In the genomic region with DNA sequence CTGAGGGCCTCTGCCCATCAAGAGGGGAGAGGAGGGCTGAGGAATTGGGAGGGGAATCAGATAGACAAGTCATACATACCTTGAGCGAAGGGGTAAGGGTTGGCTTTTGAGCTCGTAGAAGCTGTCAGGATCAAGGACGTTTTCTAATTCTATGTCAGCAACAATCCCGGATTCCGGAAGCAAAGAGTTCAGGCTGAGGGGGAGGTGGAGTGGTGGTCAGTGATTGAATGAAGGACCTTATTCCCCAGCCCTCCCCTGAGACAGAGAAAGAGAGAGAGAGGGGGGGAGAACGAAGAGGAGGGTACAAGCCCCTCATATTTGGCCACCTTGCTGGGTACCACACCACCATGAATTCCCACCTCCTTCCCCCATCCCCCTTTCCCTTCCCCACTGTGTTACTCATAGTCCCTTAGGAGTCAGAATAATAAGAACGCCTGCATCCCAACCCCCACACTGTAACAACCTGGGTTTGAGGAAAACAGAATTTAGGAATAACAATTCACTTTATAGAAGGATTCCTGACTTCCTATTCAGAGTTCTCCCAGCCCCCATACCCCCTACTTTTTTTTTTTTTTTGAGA, we compare ENCODE assay signal across 2 cellular contexts.
TF ChIP-seq lines count a peak whose summit lies in the region.

No MANE protein-coding gene starts in this region.

TF ChIP-seq in GM23338, 12 proteins besides CTCF, POLR2A, EP300 and RAD21 (continued from another document):
- TF ChIP-seq ZNF331 (CRISPR knock-in tag; IDR thresholded peaks at IDR 0.05; ENCODE audit: low read depth) (no peak), ZNF114 (CRISPR knock-in tag; IDR thresholded peaks at IDR 0.05) (no peak), EZH2phosphoT487 (IDR thresholded peaks at IDR 0.05; ENCODE audit: unreplicated experiment) (no peak), POLR2AphosphoS5 (IDR thresholded peaks at IDR 0.05; ENCODE audit: low read depth) (no peak)
- TF ChIP-seq, protein P1, sequence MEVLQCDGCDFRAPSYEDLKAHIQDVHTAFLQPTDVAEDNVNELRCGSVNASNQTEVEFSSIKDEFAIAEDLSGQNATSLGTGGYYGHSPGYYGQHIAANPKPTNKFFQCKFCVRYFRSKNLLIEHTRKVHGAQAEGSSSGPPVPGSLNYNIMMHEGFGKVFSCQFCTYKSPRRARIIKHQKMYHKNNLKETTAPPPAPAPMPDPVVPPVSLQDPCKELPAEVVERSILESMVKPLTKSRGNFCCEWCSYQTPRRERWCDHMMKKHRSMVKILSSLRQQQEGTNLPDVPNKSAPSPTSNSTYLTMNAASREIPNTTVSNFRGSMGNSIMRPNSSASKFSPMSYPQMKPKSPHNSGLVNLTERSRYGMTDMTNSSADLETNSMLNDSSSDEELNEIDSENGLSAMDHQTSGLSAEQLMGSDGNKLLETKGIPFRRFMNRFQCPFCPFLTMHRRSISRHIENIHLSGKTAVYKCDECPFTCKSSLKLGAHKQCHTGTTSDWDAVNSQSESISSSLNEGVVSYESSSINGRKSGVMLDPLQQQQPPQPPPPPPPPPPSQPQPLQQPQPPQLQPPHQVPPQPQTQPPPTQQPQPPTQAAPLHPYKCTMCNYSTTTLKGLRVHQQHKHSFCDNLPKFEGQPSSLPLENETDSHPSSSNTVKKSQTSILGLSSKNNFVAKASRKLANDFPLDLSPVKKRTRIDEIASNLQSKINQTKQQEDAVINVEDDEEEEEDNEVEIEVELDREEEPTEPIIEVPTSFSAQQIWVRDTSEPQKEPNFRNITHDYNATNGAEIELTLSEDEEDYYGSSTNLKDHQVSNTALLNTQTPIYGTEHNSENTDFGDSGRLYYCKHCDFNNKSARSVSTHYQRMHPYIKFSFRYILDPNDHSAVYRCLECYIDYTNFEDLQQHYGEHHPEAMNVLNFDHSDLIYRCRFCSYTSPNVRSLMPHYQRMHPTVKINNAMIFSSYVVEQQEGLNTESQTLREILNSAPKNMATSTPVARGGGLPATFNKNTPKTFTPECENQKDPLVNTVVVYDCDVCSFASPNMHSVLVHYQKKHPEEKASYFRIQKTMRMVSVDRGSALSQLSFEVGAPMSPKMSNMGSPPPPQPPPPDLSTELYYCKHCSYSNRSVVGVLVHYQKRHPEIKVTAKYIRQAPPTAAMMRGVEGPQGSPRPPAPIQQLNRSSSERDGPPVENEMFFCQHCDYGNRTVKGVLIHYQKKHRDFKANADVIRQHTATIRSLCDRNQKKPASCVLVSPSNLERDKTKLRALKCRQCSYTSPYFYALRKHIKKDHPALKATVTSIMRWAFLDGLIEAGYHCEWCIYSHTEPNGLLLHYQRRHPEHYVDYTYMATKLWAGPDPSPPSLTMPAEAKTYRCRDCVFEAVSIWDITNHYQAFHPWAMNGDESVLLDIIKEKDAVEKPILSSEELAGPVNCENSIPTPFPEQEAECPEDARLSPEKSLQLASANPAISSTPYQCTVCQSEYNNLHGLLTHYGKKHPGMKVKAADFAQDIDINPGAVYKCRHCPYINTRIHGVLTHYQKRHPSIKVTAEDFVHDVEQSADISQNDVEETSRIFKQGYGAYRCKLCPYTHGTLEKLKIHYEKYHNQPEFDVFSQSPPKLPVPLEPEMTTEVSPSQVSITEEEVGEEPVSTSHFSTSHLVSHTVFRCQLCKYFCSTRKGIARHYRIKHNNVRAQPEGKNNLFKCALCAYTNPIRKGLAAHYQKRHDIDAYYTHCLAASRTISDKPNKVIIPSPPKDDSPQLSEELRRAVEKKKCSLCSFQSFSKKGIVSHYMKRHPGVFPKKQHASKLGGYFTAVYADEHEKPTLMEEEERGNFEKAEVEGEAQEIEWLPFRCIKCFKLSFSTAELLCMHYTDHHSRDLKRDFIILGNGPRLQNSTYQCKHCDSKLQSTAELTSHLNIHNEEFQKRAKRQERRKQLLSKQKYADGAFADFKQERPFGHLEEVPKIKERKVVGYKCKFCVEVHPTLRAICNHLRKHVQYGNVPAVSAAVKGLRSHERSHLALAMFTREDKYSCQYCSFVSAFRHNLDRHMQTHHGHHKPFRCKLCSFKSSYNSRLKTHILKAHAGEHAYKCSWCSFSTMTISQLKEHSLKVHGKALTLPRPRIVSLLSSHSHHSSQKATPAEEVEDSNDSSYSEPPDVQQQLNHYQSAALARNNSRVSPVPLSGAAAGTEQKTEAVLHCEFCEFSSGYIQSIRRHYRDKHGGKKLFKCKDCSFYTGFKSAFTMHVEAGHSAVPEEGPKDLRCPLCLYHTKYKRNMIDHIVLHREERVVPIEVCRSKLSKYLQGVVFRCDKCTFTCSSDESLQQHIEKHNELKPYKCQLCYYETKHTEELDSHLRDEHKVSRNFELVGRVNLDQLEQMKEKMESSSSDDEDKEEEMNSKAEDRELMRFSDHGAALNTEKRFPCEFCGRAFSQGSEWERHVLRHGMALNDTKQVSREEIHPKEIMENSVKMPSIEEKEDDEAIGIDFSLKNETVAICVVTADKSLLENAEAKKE (CRISPR knock-in tag; IDR thresholded peaks at IDR 0.05): no peak
- TF ChIP-seq, protein P2, sequence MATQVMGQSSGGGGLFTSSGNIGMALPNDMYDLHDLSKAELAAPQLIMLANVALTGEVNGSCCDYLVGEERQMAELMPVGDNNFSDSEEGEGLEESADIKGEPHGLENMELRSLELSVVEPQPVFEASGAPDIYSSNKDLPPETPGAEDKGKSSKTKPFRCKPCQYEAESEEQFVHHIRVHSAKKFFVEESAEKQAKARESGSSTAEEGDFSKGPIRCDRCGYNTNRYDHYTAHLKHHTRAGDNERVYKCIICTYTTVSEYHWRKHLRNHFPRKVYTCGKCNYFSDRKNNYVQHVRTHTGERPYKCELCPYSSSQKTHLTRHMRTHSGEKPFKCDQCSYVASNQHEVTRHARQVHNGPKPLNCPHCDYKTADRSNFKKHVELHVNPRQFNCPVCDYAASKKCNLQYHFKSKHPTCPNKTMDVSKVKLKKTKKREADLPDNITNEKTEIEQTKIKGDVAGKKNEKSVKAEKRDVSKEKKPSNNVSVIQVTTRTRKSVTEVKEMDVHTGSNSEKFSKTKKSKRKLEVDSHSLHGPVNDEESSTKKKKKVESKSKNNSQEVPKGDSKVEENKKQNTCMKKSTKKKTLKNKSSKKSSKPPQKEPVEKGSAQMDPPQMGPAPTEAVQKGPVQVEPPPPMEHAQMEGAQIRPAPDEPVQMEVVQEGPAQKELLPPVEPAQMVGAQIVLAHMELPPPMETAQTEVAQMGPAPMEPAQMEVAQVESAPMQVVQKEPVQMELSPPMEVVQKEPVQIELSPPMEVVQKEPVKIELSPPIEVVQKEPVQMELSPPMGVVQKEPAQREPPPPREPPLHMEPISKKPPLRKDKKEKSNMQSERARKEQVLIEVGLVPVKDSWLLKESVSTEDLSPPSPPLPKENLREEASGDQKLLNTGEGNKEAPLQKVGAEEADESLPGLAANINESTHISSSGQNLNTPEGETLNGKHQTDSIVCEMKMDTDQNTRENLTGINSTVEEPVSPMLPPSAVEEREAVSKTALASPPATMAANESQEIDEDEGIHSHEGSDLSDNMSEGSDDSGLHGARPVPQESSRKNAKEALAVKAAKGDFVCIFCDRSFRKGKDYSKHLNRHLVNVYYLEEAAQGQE (IDR thresholded peaks at IDR 0.05; ENCODE audit: unreplicated experiment): no peak

TF ChIP-seq in WTC11, 78 proteins besides CTCF, POLR2A, EP300 and RAD21 (continued from another document):
- TF ChIP-seq SP1 (CRISPR knock-in tag; conservative IDR thresholded peaks at IDR 0.05) (no peak), FOXP1 (CRISPR knock-in tag; IDR thresholded peaks at IDR 0.05; ENCODE audit: borderline replicate concordance) (no peak), ZNF396 (CRISPR knock-in tag; IDR thresholded peaks at IDR 0.05; ENCODE audit: borderline replicate concordance) (no peak), ETV6 (CRISPR knock-in tag; IDR thresholded peaks at IDR 0.05) (no peak), ZNF232 (CRISPR knock-in tag; IDR thresholded peaks at IDR 0.05) (no peak)
- TF ChIP-seq, protein P3, sequence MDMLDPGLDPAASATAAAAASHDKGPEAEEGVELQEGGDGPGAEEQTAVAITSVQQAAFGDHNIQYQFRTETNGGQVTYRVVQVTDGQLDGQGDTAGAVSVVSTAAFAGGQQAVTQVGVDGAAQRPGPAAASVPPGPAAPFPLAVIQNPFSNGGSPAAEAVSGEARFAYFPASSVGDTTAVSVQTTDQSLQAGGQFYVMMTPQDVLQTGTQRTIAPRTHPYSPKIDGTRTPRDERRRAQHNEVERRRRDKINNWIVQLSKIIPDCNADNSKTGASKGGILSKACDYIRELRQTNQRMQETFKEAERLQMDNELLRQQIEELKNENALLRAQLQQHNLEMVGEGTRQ (CRISPR knock-in tag; IDR thresholded peaks at IDR 0.05): no peak
TF ChIP-seq in WTC11: peak in this region for 0.
